In genomic region chr17:60386475-60387058, GRCh38 we compare ENCODE assay signal across 24 cellular contexts. TPM values are rescaled to one million over a fixed set of nuclear protein-coding genes. Genes with fewer than 3 reads are reported as not detected.
DNase-seq lines count a peak whose midpoint lies in the region; ATAC-seq, FAIRE-seq and TF ChIP-seq lines count a peak whose summit lies in the region.
"Had no signal": no experiment of that assay in that cellular context is flagged by ENCODE, and none has a peak within 500 bp of the region (broad histone marks: within the 10 kb centered on the region; RNA-seq: fewer than 3 reads in every experiment).

No MANE protein-coding gene starts in this region.

- no peak overlapping the region for H3K4me3 Mint-ChIP-seq in MCF 10A (ENCODE audit: unreplicated experiment)
- no peak overlapping the region for H3K4me3 Mint-ChIP-seq in activated T-cell treated with anti-CD3 and anti-CD28 coated beads, Interleukin-2, amount 50 U/mL, for 72 hours
- H3K4me3 Mint-ChIP-seq: CD4-positive, alpha-beta memory T cell; natural killer cell; stimulated activated naive B cell treated with anti-CD40 and anti-IgM and Interleukin-4, amounts not matched to agents 10 μg/mL and 1 μg/mL and 100 μg/mL, for 72 hours had no signal

- WGBS in mammary epithelial cell (ENCODE audit: low coverage, missing lambda C conversion rate) = 47% methylated on average over 3 of the region's 3 CpGs
- WGBS in GM12878 (ENCODE audit: insufficient coverage, insufficient replicate concordance, low lambda C conversion rate, missing lambda C conversion rate) = 78% methylated on average over 3 of the region's 3 CpGs

- H3K4me2 ChIP-seq in mammary epithelial cell (ENCODE audit: insufficient read depth, low read depth, low read length) (no peak overlapping the region), GM12878 (ENCODE audit: control insufficient read depth, insufficient read depth) (peak overlapping the region; percentile 34)
- H3K4me2 ChIP-seq: PC-9 had no signal

- H3K27ac ChIP-seq in mammary epithelial cell (ENCODE audit: insufficient read depth, low read depth, low read length) = no peak overlapping the region
- H3K27ac ChIP-seq in GM12878 (ENCODE audit: control insufficient read depth, insufficient read depth) = no peak overlapping the region; the same call in 1 of the 2 replicates
- H3K27ac ChIP-seq: PC-9, SJSA1, upper lobe of left lung had no signal

- TF ChIP-seq CTCF in MCF 10A (IDR thresholded peaks at IDR 0.05; ENCODE audit: unreplicated experiment) = no peak
- no peak for TF ChIP-seq CTCF in mammary epithelial cell (conservative IDR thresholded peaks at IDR 0.05 in 1 of 2, IDR thresholded peaks at IDR 0.05 in 1 of 2; ENCODE audit: extremely low read depth in 1 of 2, insufficient read depth in 1 of 2, low read depth in 1 of 2, low read length in 2 of 2)
- TF ChIP-seq CTCF in GM12878 (IDR thresholded peaks at IDR 0.05 in 2 of 3, conservative IDR thresholded peaks at IDR 0.05 in 1 of 3; ENCODE audit: control insufficient read depth in 2 of 3, extremely low read depth in 1 of 3, insufficient read depth in 1 of 3, low read depth in 3 of 3, low read length in 3 of 3) = no peak

- H3K27ac Mint-ChIP-seq in MCF 10A (ENCODE audit: low read depth, unreplicated experiment) = peak overlapping the region; percentile 7
- H3K27ac Mint-ChIP-seq in activated T-cell treated with anti-CD3 and anti-CD28 coated beads, Interleukin-2, amount 50 U/mL, for 72 hours = no peak overlapping the region

- H3K4me1 ChIP-seq in mammary epithelial cell (ENCODE audit: insufficient read depth, low read length) = peaks cover 18% of the 10 kb centered on the region
- peaks cover 3% of the 10 kb centered on the region; the same call in 1 of the 2 replicates for H3K4me1 ChIP-seq in GM12878 (ENCODE audit: control insufficient read depth, insufficient read depth, low read length)

- H2AFZ ChIP-seq in mammary epithelial cell (ENCODE audit: low read depth, low read length) (no peak overlapping the region), GM12878 (ENCODE audit: control insufficient read depth, low read depth, low read length) (no peak overlapping the region)
- H2AFZ ChIP-seq: PC-9 had no signal

- H4K20me1 ChIP-seq in mammary epithelial cell (ENCODE audit: insufficient read depth, low read length) (no peaks in the 10 kb centered on the region), GM12878 (ENCODE audit: control insufficient read depth, insufficient read depth) (no peaks in the 10 kb centered on the region)

- intact Hi-C loops in MCF 10A (cut with micrococcal nuclease) (no loop called here), mammary epithelial cell (cut with micrococcal nuclease) (no loop called here), GM12878 (cut with micrococcal nuclease; ENCODE audit: unreplicated experiment) (no loop called here)

- RAD21 ChIA-PET in GM12878 (lab: Charles Lee; ENCODE audit: unreplicated experiment) = interaction anchor here (0.5 to 4.4 kb wide), 12 partner anchors 11 to 252 kb away, joined by 3 to 23 read pairs (median 3); no protein-coding TSS in a partner anchor

- BruUV-seq in MCF 10A (replicated peaks; lab: Mats Ljungman, UMichigan) (no TSS peak), mammary epithelial cell (replicated peaks; lab: Mats Ljungman, UMichigan) (no TSS peak), GM12878 (replicated peaks; lab: Mats Ljungman, UMichigan) (no TSS peak)

- POLR2A ChIA-PET in MCF 10A (lab: Yijun Ruan, JAX) = interaction anchor here (0.6 to 11.5 kb wide), 4 partner anchors 13 to 177 kb away, joined by 3 to 163 read pairs (median 78); no protein-coding TSS in a partner anchor
- POLR2A ChIA-PET in GM12878 (lab: Charles Lee) = interaction anchor here (1.2 kb wide), 2 partner anchors 10 to 141 kb away, joined by 4 to 10 read pairs; no protein-coding TSS in a partner anchor

- H3K4me1 Mint-ChIP-seq in MCF 10A (ENCODE audit: insufficient read depth, unreplicated experiment) = peaks cover 50% of the 10 kb centered on the region
- peaks cover 54% of the 10 kb centered on the region for H3K4me1 Mint-ChIP-seq in activated T-cell treated with anti-CD3 and anti-CD28 coated beads, Interleukin-2, amount 50 U/mL, for 72 hours (ENCODE audit: low read depth)

- FAIRE-seq in GM12878 (lab: Jason Lieb, UNC) (no peak), urothelium cell line (lab: Jason Lieb, UNC) (peak; percentile 17)
- FAIRE-seq: A204.1, colon had no signal

- H3K9me3 Mint-ChIP-seq in MCF 10A (ENCODE audit: unreplicated experiment) = no peaks in the 10 kb centered on the region
- no peaks in the 10 kb centered on the region for H3K9me3 Mint-ChIP-seq in activated T-cell treated with anti-CD3 and anti-CD28 coated beads, Interleukin-2, amount 50 U/mL, for 72 hours
- H3K9me3 Mint-ChIP-seq: CD4-positive, alpha-beta memory T cell; natural killer cell; stimulated activated naive B cell treated with anti-CD40 and anti-IgM and Interleukin-4, amounts not matched to agents 10 μg/mL and 1 μg/mL and 100 μg/mL, for 72 hours had no signal

- DNase-seq in MCF 10A (ENCODE audit: unreplicated experiment) (no peak), mammary epithelial cell (no peak), GM12878 (ENCODE audit: low read depth, low spot score) (no peak), islet precursor cell (peak; percentile 37), urothelium cell line (ENCODE audit: low spot score) (no peak)
- DNase-seq in activated T-cell treated with anti-CD3 and anti-CD28 coated beads, Interleukin-2, amount 50 U/mL, for 72 hours = no peak
- DNase-seq: activated CD8-positive, alpha-beta memory T cell treated with anti-CD3 and anti-CD28 coated beads, Interleukin-2, amount 50 U/mL, for 4 hours; aorta; CD4-positive, alpha-beta memory T cell; DMS79 treated with DMSO at 0.1 percent for 48 hours; KG1; natural killer cell; NCI-H1105; PC-9; stimulated activated naive B cell treated with anti-CD40 and anti-IgM and Interleukin-4, amounts not matched to agents 10 μg/mL and 1 μg/mL and 100 μg/mL, for 72 hours; T-helper 9 cell; upper lobe of left lung had no signal

- no peak for TF ChIP-seq EP300 in GM12878 (IDR thresholded peaks at IDR 0.05; ENCODE audit: borderline replicate concordance in 1 of 2, control insufficient read depth in 1 of 2, low read depth in 2 of 2, low read length in 2 of 2)

- H3K9me3 ChIP-seq in mammary epithelial cell (replicated peaks; ENCODE audit: insufficient read depth, low read length) (no peaks in the 10 kb centered on the region), GM12878 (replicated peaks; ENCODE audit: control insufficient read depth, insufficient read depth, low read length) (no peaks in the 10 kb centered on the region)
- H3K9me3 ChIP-seq: SJSA1, upper lobe of left lung had no signal

- H3K4me3 ChIP-seq in mammary epithelial cell (replicated peaks in 1 of 3; ENCODE audit: insufficient read depth in 1 of 3, low read depth in 2 of 3, low read length in 3 of 3) (no peak overlapping the region), GM12878 (peak overlapping the region; percentile 40; the same call in 1 of the 2 replicates)
- H3K4me3 ChIP-seq: lung, PC-9, SJSA1, upper lobe of left lung had no signal

- SMC1A ChIA-PET in GM12878 (lab: Charles Lee; ENCODE audit: uncharacterized antibody, unreplicated experiment) = interaction anchor here (0.7 to 4.0 kb wide), 13 partner anchors 12 to 288 kb away, joined by 3 to 32 read pairs (median 4); no protein-coding TSS in a partner anchor

- in situ Hi-C loops in mammary epithelial cell (cut with MboI; ENCODE audit: low sequenced_read_pairs in 2 of 2) = no loop called here
- in situ Hi-C loops in GM12878 (cut with MboI) = no loop called here

- dilution Hi-C loops in mammary epithelial cell (cut with HindIII; ENCODE audit: low sequenced_read_pairs) = no loop called here

- H3K27me3 Mint-ChIP-seq in MCF 10A (ENCODE audit: insufficient read depth, unreplicated experiment) = no peaks in the 10 kb centered on the region
- H3K27me3 Mint-ChIP-seq in activated T-cell treated with anti-CD3 and anti-CD28 coated beads, Interleukin-2, amount 50 U/mL, for 72 hours (ENCODE audit: low read depth) = no peaks in the 10 kb centered on the region
- H3K27me3 Mint-ChIP-seq: CD4-positive, alpha-beta memory T cell; stimulated activated naive B cell treated with anti-CD40 and anti-IgM and Interleukin-4, amounts not matched to agents 10 μg/mL and 1 μg/mL and 100 μg/mL, for 72 hours had no signal

- no peaks in the 10 kb centered on the region for H3K36me3 Mint-ChIP-seq in MCF 10A (ENCODE audit: insufficient read depth, unreplicated experiment)
- peaks cover 3 to 9% of the 10 kb centered on the region in 2 donors for H3K36me3 Mint-ChIP-seq in activated T-cell treated with anti-CD3 and anti-CD28 coated beads, Interleukin-2, amount 50 U/mL, for 72 hours (ENCODE audit: insufficient read depth in 2 of 2)
- H3K36me3 Mint-ChIP-seq: natural killer cell had no signal

- peaks cover 98% of the 10 kb centered on the region for H3K79me2 ChIP-seq in mammary epithelial cell (ENCODE audit: insufficient read depth, low read length)
- peaks cover 69% of the 10 kb centered on the region for H3K79me2 ChIP-seq in GM12878 (ENCODE audit: control insufficient read depth, insufficient read depth, low read length)

- no peak overlapping the region for H3K9ac ChIP-seq in mammary epithelial cell (ENCODE audit: insufficient read depth, low read length)
- H3K9ac ChIP-seq in GM12878 (ENCODE audit: control insufficient read depth, insufficient read depth, low read length) = no peak overlapping the region

- TF ChIP-seq POLR2A in GM12878 (IDR thresholded peaks at IDR 0.05; ENCODE audit: low read depth, low read length) = no peak

- H3K27me3 ChIP-seq in mammary epithelial cell (ENCODE audit: insufficient read depth, low read length) (no peaks in the 10 kb centered on the region), GM12878 (replicated peaks in 1 of 2; ENCODE audit: control insufficient read depth in 2 of 2, insufficient read depth in 2 of 2, low read length in 1 of 2) (no peaks in the 10 kb centered on the region)
- H3K27me3 ChIP-seq: SJSA1, upper lobe of left lung had no signal

- H3K36me3 ChIP-seq in mammary epithelial cell (ENCODE audit: insufficient read depth, low read length) (peaks cover 2% of the 10 kb centered on the region), GM12878 (ENCODE audit: control insufficient read depth in 2 of 2, insufficient read depth in 2 of 2, low read length in 1 of 2) (peaks cover 0 to 4% of the 10 kb centered on the region in 2 experiments; a peak in 2 of 4 replicates)
- H3K36me3 ChIP-seq: upper lobe of left lung had no signal

- ATAC-seq in GM12878 (no peak; the same call in 2 of the 3 replicates), GM19463 (IDR thresholded peaks at IDR 0.05; ENCODE audit: unreplicated experiment) (no peak), HG02870 (IDR thresholded peaks at IDR 0.05; ENCODE audit: unreplicated experiment) (no peak)
- no peak for ATAC-seq in activated T-cell treated with anti-CD3 and anti-CD28 coated beads, Interleukin-2, amount 50 U/mL, for 72 hours (replicated peaks in 1 of 2)
- ATAC-seq: natural killer cell; stimulated activated naive B cell treated with anti-CD40 and anti-IgM and Interleukin-4, amounts not matched to agents 10 μg/mL and 1 μg/mL and 100 μg/mL, for 72 hours had no signal

- TF ChIP-seq RAD21 in GM12878 (IDR thresholded peaks at IDR 0.05; ENCODE audit: insufficient read depth, low read depth, low read length) = no peak

- CTCF ChIA-PET in MCF 10A (lab: Yijun Ruan, JAX) (interaction anchor here (0.7 to 0.8 kb wide), 2 partner anchors 17 to 155 kb away, joined by 3 to 5 read pairs; no protein-coding TSS in a partner anchor), mammary epithelial cell (lab: Charles Lee; ENCODE audit: low non-redundant PET) (no interaction called here), GM12878 (lab: Yijun Ruan, JAX) (interaction anchor here (0.6 to 1.3 kb wide), 4 partner anchors 12 to 58 kb away, joined by 3 to 4 read pairs (median 3); no protein-coding TSS in a partner anchor)

RNA-seq across cellular contexts. Expression of gene USP32, which starts 5.4 kb away (rescaled TPM):
- total RNA-seq in MCF 10A (2022) (52.2 and 62.9 TPM in 2 replicates), mammary epithelial cell (10 to 100 TPM; 56.8 to 63.0 TPM), GM12878 (2014; rRNA removed) (27.3 and 31.1 TPM in 2 replicates), GM12878 (2014; rRNA removed; fragmentation: Illumina TruSeq; extraction: Trizol) (36.6 and 39.1 TPM in 2 replicates), GM12878 (2021) (35.0 and 36.8 TPM in 2 replicates)
- polyA plus RNA-seq in mammary epithelial cell (20.3 TPM), GM12878 (2011; rRNA removed) (37.3 and 42.4 TPM in 2 replicates), GM12878 (2014; fragmentation: Illumina TruSeq; extraction: Trizol) (30.8 and 40.4 TPM in 2 replicates), GM12878 (2014; fragmentation: Nextera tagmentation; extraction: Ambion mirVana) (1 to 10 TPM; 7.8 to 9.8 TPM), GM12878 (2014; rRNA removed) (21.7 and 23.7 TPM in 2 replicates), GM12878 (2016; fragmentation: Nextera tagmentation; extraction: Ambion mirVana) (10 to 100 TPM; 10.7 to 10.9 TPM)
- polyA minus RNA-seq in mammary epithelial cell = 39.0 TPM
- total RNA-seq in GM12878 (2013; cell fraction: nucleolus; rRNA removed) = 160 and 164 TPM in 2 replicates
- polyA plus RNA-seq in GM12878 (2011; ENCODE audit: low read depth) = 11.3 TPM
- 20.4 and 28.5 TPM in 2 replicates for polyA plus RNA-seq in GM12878 (2011; cell fraction: cytosol; rRNA removed)
- 18.1 and 23.8 TPM in 2 replicates for polyA plus RNA-seq in GM12878 (2011; cell fraction: nucleus; rRNA removed)
- polyA plus RNA-seq in GM12878 (2012) = 19.5 and 21.8 TPM in 2 replicates
- polyA minus RNA-seq in GM12878 (2011; rRNA and poly(A)+ RNA removed) = 35.6 and 52.5 TPM in 2 replicates
- 11.6 and 22.2 TPM in 2 replicates for polyA minus RNA-seq in GM12878 (2011; cell fraction: cytosol; rRNA and poly(A)+ RNA removed)
- 19.5 and 22.9 TPM in 2 replicates for polyA minus RNA-seq in GM12878 (2011; cell fraction: nucleus; rRNA and poly(A)+ RNA removed)
- 10 to 100 TPM; 42.4 to 48.8 TPM for total RNA-seq in activated T-cell treated with anti-CD3 and anti-CD28 coated beads, Interleukin-2, amount 50 U/mL, for 72 hours

RNA-seq across cellular contexts. Expression of gene CHCT1, which starts 35.7 kb away (rescaled TPM):
- total RNA-seq in MCF 10A (2022) (not detected in 2 replicates), mammary epithelial cell (not detected), GM12878 (2014; rRNA removed) (0.65 TPM in 1 of 2 replicates, not detected in the other), GM12878 (2014; rRNA removed; fragmentation: Illumina TruSeq; extraction: Trizol) (not detected in 2 replicates), GM12878 (2021) (0.23 TPM in 1 of 2 replicates, not detected in the other)
- polyA plus RNA-seq in mammary epithelial cell (not detected), GM12878 (2011; rRNA removed) (not detected in 2 replicates), GM12878 (2014; fragmentation: Illumina TruSeq; extraction: Trizol) (not detected in 2 replicates), GM12878 (2014; fragmentation: Nextera tagmentation; extraction: Ambion mirVana) (not detected), GM12878 (2014; rRNA removed) (0.35 TPM in 1 of 2 replicates, not detected in the other), GM12878 (2016; fragmentation: Nextera tagmentation; extraction: Ambion mirVana) (not detected)
- polyA minus RNA-seq in mammary epithelial cell = not detected
- total RNA-seq in GM12878 (2013; cell fraction: nucleolus; rRNA removed) = not detected in 2 replicates
- not detected for polyA plus RNA-seq in GM12878 (2011; ENCODE audit: low read depth)
- 0.06 TPM in 1 of 2 replicates, not detected in the other for polyA plus RNA-seq in GM12878 (2011; cell fraction: cytosol; rRNA removed)
- polyA plus RNA-seq in GM12878 (2011; cell fraction: nucleus; rRNA removed) = not detected in 2 replicates
- polyA plus RNA-seq in GM12878 (2012) = not detected in 2 replicates
- not detected in 2 replicates for polyA minus RNA-seq in GM12878 (2011; rRNA and poly(A)+ RNA removed)
- polyA minus RNA-seq in GM12878 (2011; cell fraction: cytosol; rRNA and poly(A)+ RNA removed) = not detected in 2 replicates
- not detected in 2 replicates for polyA minus RNA-seq in GM12878 (2011; cell fraction: nucleus; rRNA and poly(A)+ RNA removed)
- total RNA-seq in activated T-cell treated with anti-CD3 and anti-CD28 coated beads, Interleukin-2, amount 50 U/mL, for 72 hours = under 1 TPM; 0.46 to 0.67 TPM
- total RNA-seq: aorta; CD4-positive, alpha-beta memory T cell; epithelial cell of proximal tubule; lung; natural killer cell; PC-9; SJSA1 had no signal
- polyA plus RNA-seq: aorta had no signal
